In genomic region chr12:104627231-104627974, GRCh38 we compare ENCODE assay signal across 18 cellular contexts.
A peak's percentile ranks its signal among the peaks of the same experiment; 100 is the strongest.
DNase-seq lines count a peak whose midpoint lies in the region; ATAC-seq, FAIRE-seq and TF ChIP-seq lines count a peak whose summit lies in the region.
"Had no signal": no experiment of that assay in that cellular context is flagged by ENCODE, and none has a peak within 500 bp of the region (broad histone marks: within the 10 kb centered on the region; RNA-seq: fewer than 3 reads in every experiment).

No MANE protein-coding gene starts in this region.

- peaks cover 43 to 67% (median 63%) of the 10 kb centered on the region in 10 experiments for H3K4me1 ChIP-seq in BLaER1 treated with 17β-estradiol and CSF1 and Interleukin-3, amounts not matched to agents 10 nM and 100 nM

- H3K9me3 ChIP-seq in BLaER1 treated with 17β-estradiol and CSF1 and Interleukin-3, amounts not matched to agents 10 nM and 100 nM (replicated peaks in 1 of 11) = no peaks in the 10 kb centered on the region
- H3K9me3 ChIP-seq: MG63 had no signal

- H3K27ac Mint-ChIP-seq in stimulated activated effector memory CD8-positive, alpha-beta T cell treated with anti-CD3 and anti-CD28 coated beads, Interleukin-12 subunit alpha, Interleukin-12 subunit beta, amount 100 ng/mL, for 72 hours = peak overlapping the region; percentile 70
- H3K27ac Mint-ChIP-seq in activated T-helper 2 cell treated with anti-CD3 and anti-CD28 coated beads, Interferon-gamma antibody, Interleukin-2, Interleukin-4, amounts not matched to agents 10 μg/mL and 5 μg/mL and 100 μg/mL, durations not matched to agents 14 hours and 24 hours and 36 hours = no peak overlapping the region

- no peak overlapping the region for H3K4me3 ChIP-seq in BLaER1 treated with 17β-estradiol and CSF1 and Interleukin-3, amounts not matched to agents 10 nM and 100 nM
- H3K4me3 ChIP-seq: GM23248, MG63 had no signal

- DNase-seq in D721Med (ENCODE audit: insufficient read length, low spot score) (no peak), caudate nucleus (lab: John Stamatoyannopoulos, UW) (no peak), COR-L47 (lab: John Stamatoyannopoulos, UW) (no peak)
- no peak for DNase-seq in stimulated activated effector memory CD8-positive, alpha-beta T cell treated with anti-CD3 and anti-CD28 coated beads, Interleukin-12 subunit alpha, Interleukin-12 subunit beta, amount 100 ng/mL, for 72 hours (ENCODE audit: low spot score in 2 of 2)
- DNase-seq in activated T-helper 2 cell treated with anti-CD3 and anti-CD28 coated beads, Interferon-gamma antibody, Interleukin-2, Interleukin-4, amounts not matched to agents 10 μg/mL and 5 μg/mL and 100 μg/mL, durations not matched to agents 14 hours and 24 hours and 36 hours (ENCODE audit: low spot score) = no peak
- DNase-seq: Calu3, DND-41, GF-D8, GM23248, MG63, NCI-H1092 treated with DMSO at 0.1 percent for 48 hours, NCI-H1694 treated with DMSO at 0.1 percent for 48 hours, NCI-H774 had no signal

- no peak for TF ChIP-seq CTCF in D721Med (IDR thresholded peaks at IDR 0.05; ENCODE audit: insufficient read depth, missing control alignments)

- H3K36me3 ChIP-seq in BLaER1 treated with 17β-estradiol and CSF1 and Interleukin-3, amounts not matched to agents 10 nM and 100 nM = peaks cover 0 to 62% (median 28%) of the 10 kb centered on the region in 11 experiments; a peak in 16 of 22 replicates
- H3K36me3 ChIP-seq: MG63 had no signal

- peak overlapping the region in 9 of 11 experiments; percentile 3 to 56 (median 39); a peak in 12 of 22 replicates for H3K27ac ChIP-seq in BLaER1 treated with 17β-estradiol and CSF1 and Interleukin-3, amounts not matched to agents 10 nM and 100 nM
- H3K27ac ChIP-seq in caudate nucleus (ENCODE audit: low read depth, low read length) = peak overlapping the region; percentile 49
- H3K27ac ChIP-seq: C4-2B, GM23248, KMS-11 had no signal

- H3K9me3 Mint-ChIP-seq in stimulated activated effector memory CD8-positive, alpha-beta T cell treated with anti-CD3 and anti-CD28 coated beads, Interleukin-12 subunit alpha, Interleukin-12 subunit beta, amount 100 ng/mL, for 72 hours = no peaks in the 10 kb centered on the region
- H3K9me3 Mint-ChIP-seq in activated T-helper 2 cell treated with anti-CD3 and anti-CD28 coated beads, Interferon-gamma antibody, Interleukin-2, Interleukin-4, amounts not matched to agents 10 μg/mL and 5 μg/mL and 100 μg/mL, durations not matched to agents 14 hours and 24 hours and 36 hours = no peaks in the 10 kb centered on the region

- intact Hi-C loops in activated T-helper 2 cell treated with anti-CD3 and anti-CD28 coated beads, Interferon-gamma antibody, Interleukin-2, Interleukin-4, amounts not matched to agents 10 μg/mL and 5 μg/mL and 100 μg/mL, durations not matched to agents 14 hours and 24 hours and 36 hours (cut with micrococcal nuclease) = no loop called here

- no peaks in the 10 kb centered on the region for H3K27me3 Mint-ChIP-seq in activated T-helper 2 cell treated with anti-CD3 and anti-CD28 coated beads, Interferon-gamma antibody, Interleukin-2, Interleukin-4, amounts not matched to agents 10 μg/mL and 5 μg/mL and 100 μg/mL, durations not matched to agents 14 hours and 24 hours and 36 hours (ENCODE audit: low read depth)

- peaks cover 26% of the 10 kb centered on the region for H3K36me3 Mint-ChIP-seq in stimulated activated effector memory CD8-positive, alpha-beta T cell treated with anti-CD3 and anti-CD28 coated beads, Interleukin-12 subunit alpha, Interleukin-12 subunit beta, amount 100 ng/mL, for 72 hours
- peaks cover 28% of the 10 kb centered on the region for H3K36me3 Mint-ChIP-seq in activated T-helper 2 cell treated with anti-CD3 and anti-CD28 coated beads, Interferon-gamma antibody, Interleukin-2, Interleukin-4, amounts not matched to agents 10 μg/mL and 5 μg/mL and 100 μg/mL, durations not matched to agents 14 hours and 24 hours and 36 hours (ENCODE audit: low read depth)

- H3K4me2 ChIP-seq in BLaER1 treated with 17β-estradiol and CSF1 and Interleukin-3, amounts not matched to agents 10 nM and 100 nM = peak overlapping the region; percentile 17 to 69 (median 50); a peak in 21 of 22 replicates
- H3K4me2 ChIP-seq: KMS-11 had no signal

- H3K4me1 Mint-ChIP-seq in stimulated activated effector memory CD8-positive, alpha-beta T cell treated with anti-CD3 and anti-CD28 coated beads, Interleukin-12 subunit alpha, Interleukin-12 subunit beta, amount 100 ng/mL, for 72 hours = peaks cover 74% of the 10 kb centered on the region
- H3K4me1 Mint-ChIP-seq in activated T-helper 2 cell treated with anti-CD3 and anti-CD28 coated beads, Interferon-gamma antibody, Interleukin-2, Interleukin-4, amounts not matched to agents 10 μg/mL and 5 μg/mL and 100 μg/mL, durations not matched to agents 14 hours and 24 hours and 36 hours (ENCODE audit: low read depth) = peaks cover 18% of the 10 kb centered on the region

- no peaks in the 10 kb centered on the region for H3K27me3 ChIP-seq in BLaER1 treated with 17β-estradiol and CSF1 and Interleukin-3, amounts not matched to agents 10 nM and 100 nM
- H3K27me3 ChIP-seq: MG63 had no signal

- peak overlapping the region in 5 of 11 experiments; percentile 4 to 45 (median 38); a peak in 2 of 22 replicates for H3K9ac ChIP-seq in BLaER1 treated with 17β-estradiol and CSF1 and Interleukin-3, amounts not matched to agents 10 nM and 100 nM
- H3K9ac ChIP-seq: GM23248, KMS-11 had no signal

- no peak for ATAC-seq in stimulated activated effector memory CD8-positive, alpha-beta T cell treated with anti-CD3 and anti-CD28 coated beads, Interleukin-12 subunit alpha, Interleukin-12 subunit beta, amount 100 ng/mL, for 72 hours
- ATAC-seq in GM18502 (IDR thresholded peaks at IDR 0.05; ENCODE audit: poor library complexity, unreplicated experiment) = no peak
- ATAC-seq: Panc1 had no signal

- H4K20me1 ChIP-seq in BLaER1 treated with 17β-estradiol and CSF1 and Interleukin-3, amounts not matched to agents 10 nM and 100 nM = peaks cover 0 to 100% (median 96%) of the 10 kb centered on the region in 11 experiments; a peak in 20 of 22 replicates

- no peak overlapping the region for H3K4me3 Mint-ChIP-seq in stimulated activated effector memory CD8-positive, alpha-beta T cell treated with anti-CD3 and anti-CD28 coated beads, Interleukin-12 subunit alpha, Interleukin-12 subunit beta, amount 100 ng/mL, for 72 hours
- no peak overlapping the region for H3K4me3 Mint-ChIP-seq in activated T-helper 2 cell treated with anti-CD3 and anti-CD28 coated beads, Interferon-gamma antibody, Interleukin-2, Interleukin-4, amounts not matched to agents 10 μg/mL and 5 μg/mL and 100 μg/mL, durations not matched to agents 14 hours and 24 hours and 36 hours (ENCODE audit: low read depth)

- peak; percentile 74 for FAIRE-seq in D721Med (lab: Jason Lieb, UNC)
